In the genomic region with DNA sequence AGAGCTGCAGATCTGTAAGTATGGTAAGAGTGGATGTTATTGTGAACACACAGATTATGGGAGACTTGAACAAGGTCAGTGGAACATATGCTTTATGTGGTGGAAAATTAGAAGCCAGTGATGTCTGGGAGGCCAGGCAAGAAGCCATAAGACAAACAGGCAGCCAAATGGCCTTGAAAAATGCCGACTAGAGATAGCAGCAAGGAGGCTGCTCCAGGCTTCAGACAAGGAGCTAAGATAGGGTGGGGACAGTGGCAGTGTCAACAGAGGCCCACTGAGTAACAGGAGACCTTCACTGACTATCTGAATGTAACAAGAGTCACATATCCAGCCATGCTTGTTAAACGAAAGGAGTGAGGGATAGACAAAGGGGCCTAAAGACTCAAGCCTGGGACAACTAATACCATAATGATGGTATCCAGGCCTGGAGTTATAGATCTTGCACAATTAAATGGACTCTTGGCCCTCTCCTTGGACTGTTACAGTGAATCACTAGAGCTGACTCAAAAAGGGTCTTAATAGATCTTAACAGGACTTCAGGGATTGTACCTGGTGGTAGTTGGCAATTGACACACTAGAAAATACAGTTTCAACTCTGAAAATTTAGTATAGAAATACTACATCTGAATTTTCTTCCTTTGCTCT, we compare ENCODE assay signal across 21 cellular contexts. TPM values are rescaled to one million over a fixed set of nuclear protein-coding genes. Genes with fewer than 3 reads are reported as not detected.
DNase-seq lines count a peak whose midpoint lies in the region; ATAC-seq, FAIRE-seq and TF ChIP-seq lines count a peak whose summit lies in the region.
"Had no signal": no experiment of that assay in that cellular context is flagged by ENCODE, and none has a peak within 500 bp of the region (broad histone marks: within the 10 kb centered on the region; RNA-seq: fewer than 3 reads in every experiment).

No MANE protein-coding gene starts in this region.

- DNase-seq in Karpas-422: peak; percentile 28
- DNase-seq in astrocyte (ENCODE audit: low read depth): peak; percentile 20
- peak; percentile 44 for DNase-seq in fibroblast of the aortic adventitia (ENCODE audit: low read depth)
- DNase-seq in smooth muscle cell (lab: John Stamatoyannopoulos, UW; ENCODE audit: unreplicated experiment): no peak
- no peak for DNase-seq in activated CD4-positive, alpha-beta T cell treated with anti-CD3 and anti-CD28 coated beads for 48 hours
- DNase-seq in activated CD8-positive, alpha-beta T cell treated with anti-CD3 and anti-CD28 coated beads for 36 hours: no peak
- DNase-seq: activated CD4-positive, alpha-beta T cell treated with anti-CD3 and anti-CD28 coated beads, Interleukin-2, amount 50 U/mL, for 1 hour; activated naive CD4-positive, alpha-beta T cell treated with anti-CD3 and anti-CD28 coated beads, Interleukin-2, amount 10 ng/mL, durations not matched to agents 7 days and 5 days; activated T-cell treated with anti-CD3 and anti-CD28 coated beads for 4 hours; GF-D8; immature natural killer cell; psoas muscle; RPMI8226; stimulated activated CD4-positive, alpha-beta T cell treated with anti-CD3 and anti-CD28 coated beads, Interleukin-12 subunit alpha, Interleukin-12 subunit beta, amount 100 ng/mL, for 4 hours had no signal

- H3K36me3 Mint-ChIP-seq in astrocyte (ENCODE audit: low read depth, unreplicated experiment): no peaks in the 10 kb centered on the region
- H3K36me3 Mint-ChIP-seq in activated CD8-positive, alpha-beta T cell treated with anti-CD3 and anti-CD28 coated beads for 36 hours (ENCODE audit: low read depth): no peaks in the 10 kb centered on the region
- H3K36me3 Mint-ChIP-seq: activated naive CD4-positive, alpha-beta T cell treated with anti-CD3 and anti-CD28 coated beads, Interleukin-2, amount 10 ng/mL, durations not matched to agents 7 days and 5 days; immature natural killer cell; natural killer cell treated with Interleukin-12 subunit alpha and Interleukin-12 subunit beta and Interleukin-15 and Interleukin-18, amount 100 ng/mL, for 72 hours had no signal

- H3K27ac ChIP-seq in Karpas-422 (ENCODE audit: low read length): no peak overlapping the region
- H3K27ac ChIP-seq in astrocyte (ENCODE audit: low read depth, low read length): peak overlapping the region; percentile 79
- peak overlapping the region; percentile 98 for H3K27ac ChIP-seq in smooth muscle cell (ENCODE audit: low read depth)
- H3K27ac ChIP-seq: BLaER1 treated with 17β-estradiol and CSF1 and Interleukin-3, amounts not matched to agents 10 nM and 100 nM; coronary artery; psoas muscle; thoracic aorta had no signal

- no peaks in the 10 kb centered on the region for H3K9me3 Mint-ChIP-seq in astrocyte (ENCODE audit: unreplicated experiment)
- H3K9me3 Mint-ChIP-seq in activated CD8-positive, alpha-beta T cell treated with anti-CD3 and anti-CD28 coated beads for 36 hours: peaks cover 1% of the 10 kb centered on the region
- H3K9me3 Mint-ChIP-seq: activated naive CD4-positive, alpha-beta T cell treated with anti-CD3 and anti-CD28 coated beads, Interleukin-2, amount 10 ng/mL, durations not matched to agents 7 days and 5 days; immature natural killer cell; natural killer cell treated with Interleukin-12 subunit alpha and Interleukin-12 subunit beta and Interleukin-15 and Interleukin-18, amount 100 ng/mL, for 72 hours had no signal

- no peaks in the 10 kb centered on the region for H4K20me1 ChIP-seq in Karpas-422 (ENCODE audit: insufficient read depth, low read depth, low read length)
- H4K20me1 ChIP-seq in astrocyte (ENCODE audit: insufficient read depth, low read length): no peaks in the 10 kb centered on the region
- H4K20me1 ChIP-seq in smooth muscle cell (ENCODE audit: low read depth): no peaks in the 10 kb centered on the region
- H4K20me1 ChIP-seq: BLaER1 treated with 17β-estradiol and CSF1 and Interleukin-3, amounts not matched to agents 10 nM and 100 nM had no signal

- ATAC-seq in GM18511 (IDR thresholded peaks at IDR 0.05; ENCODE audit: unreplicated experiment) (no peak), HG02798 (IDR thresholded peaks at IDR 0.05; ENCODE audit: poor library complexity, unreplicated experiment) (no peak)
- no peak for ATAC-seq in activated CD8-positive, alpha-beta T cell treated with anti-CD3 and anti-CD28 coated beads for 36 hours
- ATAC-seq: psoas muscle had no signal

- WGBS in smooth muscle cell (ENCODE audit: low lambda C conversion rate): 23% methylated on average over 2 of the region's 2 CpGs

- CTCF ChIA-PET in activated CD8-positive, alpha-beta T cell treated with anti-CD3 and anti-CD28 coated beads for 36 hours (lab: Charles Lee): no interaction called here

- H2AFZ ChIP-seq in Karpas-422 (ENCODE audit: low read length) (no peak overlapping the region), astrocyte (ENCODE audit: low read depth, low read length) (peak overlapping the region; percentile 64), smooth muscle cell (ENCODE audit: low read depth) (peak overlapping the region; percentile 67)

- peak overlapping the region; percentile 89 for H3K27ac Mint-ChIP-seq in astrocyte (ENCODE audit: unreplicated experiment)
- no peak overlapping the region for H3K27ac Mint-ChIP-seq in activated CD8-positive, alpha-beta T cell treated with anti-CD3 and anti-CD28 coated beads for 36 hours
- H3K27ac Mint-ChIP-seq: activated naive CD4-positive, alpha-beta T cell treated with anti-CD3 and anti-CD28 coated beads, Interleukin-2, amount 10 ng/mL, durations not matched to agents 7 days and 5 days; immature natural killer cell; natural killer cell treated with Interleukin-12 subunit alpha and Interleukin-12 subunit beta and Interleukin-15 and Interleukin-18, amount 100 ng/mL, for 72 hours had no signal

- H3K4me1 Mint-ChIP-seq in astrocyte (ENCODE audit: low read depth, unreplicated experiment): peaks cover 13% of the 10 kb centered on the region
- no peaks in the 10 kb centered on the region for H3K4me1 Mint-ChIP-seq in activated CD8-positive, alpha-beta T cell treated with anti-CD3 and anti-CD28 coated beads for 36 hours (ENCODE audit: low read depth)
- H3K4me1 Mint-ChIP-seq: immature natural killer cell had no signal

- no peak overlapping the region for H3K4me3 Mint-ChIP-seq in astrocyte (ENCODE audit: unreplicated experiment)
- H3K4me3 Mint-ChIP-seq in activated CD8-positive, alpha-beta T cell treated with anti-CD3 and anti-CD28 coated beads for 36 hours: no peak overlapping the region
- H3K4me3 Mint-ChIP-seq: activated naive CD4-positive, alpha-beta T cell treated with anti-CD3 and anti-CD28 coated beads, Interleukin-2, amount 10 ng/mL, durations not matched to agents 7 days and 5 days; immature natural killer cell; natural killer cell treated with Interleukin-12 subunit alpha and Interleukin-12 subunit beta and Interleukin-15 and Interleukin-18, amount 100 ng/mL, for 72 hours had no signal

- intact Hi-C loops in activated CD8-positive, alpha-beta T cell treated with anti-CD3 and anti-CD28 coated beads for 36 hours (cut with micrococcal nuclease): no loop called here

- FAIRE-seq in astrocyte (lab: Jason Lieb, UNC): peak; percentile 32

- no peaks in the 10 kb centered on the region for H3K79me2 ChIP-seq in Karpas-422 (ENCODE audit: low read length)
- H3K79me2 ChIP-seq in astrocyte (ENCODE audit: insufficient read depth, low read length): no peaks in the 10 kb centered on the region
- H3K79me2 ChIP-seq in smooth muscle cell (ENCODE audit: low read depth): no peaks in the 10 kb centered on the region

- no peaks in the 10 kb centered on the region for H3K27me3 Mint-ChIP-seq in astrocyte (ENCODE audit: low read depth, unreplicated experiment)
- H3K27me3 Mint-ChIP-seq in activated CD8-positive, alpha-beta T cell treated with anti-CD3 and anti-CD28 coated beads for 36 hours: peaks cover 7% of the 10 kb centered on the region

- H3K9me2 ChIP-seq in Karpas-422 (replicated peaks; ENCODE audit: insufficient read depth, low read length): no peaks in the 10 kb centered on the region

- H3K9ac ChIP-seq in Karpas-422 (ENCODE audit: low read length) (no peak overlapping the region), astrocyte (ENCODE audit: low read length) (peak overlapping the region; percentile 61), smooth muscle cell (ENCODE audit: low read depth) (peak overlapping the region; percentile 89)
- H3K9ac ChIP-seq: BLaER1 treated with 17β-estradiol and CSF1 and Interleukin-3, amounts not matched to agents 10 nM and 100 nM had no signal

- TF ChIP-seq CTCF in astrocyte (IDR thresholded peaks at IDR 0.05; ENCODE audit: insufficient read depth, low read depth, low read length) (no peak), fibroblast of the aortic adventitia (IDR thresholded peaks at IDR 0.05; ENCODE audit: insufficient read depth, low read length) (no peak), smooth muscle cell (IDR thresholded peaks at IDR 0.05; ENCODE audit: borderline replicate concordance, insufficient read depth, poor library complexity, severe bottlenecking) (no peak)
- TF ChIP-seq CTCF in activated CD8-positive, alpha-beta T cell treated with anti-CD3 and anti-CD28 coated beads for 36 hours (IDR thresholded peaks at IDR 0.05): no peak

- H3F3A ChIP-seq in smooth muscle cell (ENCODE audit: low read depth): peaks cover 15% of the 10 kb centered on the region

- no peak overlapping the region for H3K4me3 ChIP-seq in Karpas-422 (ENCODE audit: low read length)
- H3K4me3 ChIP-seq in astrocyte (ENCODE audit: insufficient read depth, low read depth, low read length): no peak overlapping the region
- no peak overlapping the region for H3K4me3 ChIP-seq in fibroblast of the aortic adventitia (ENCODE audit: low read depth, low read length)
- H3K4me3 ChIP-seq in smooth muscle cell: no peak overlapping the region
- H3K4me3 ChIP-seq: BLaER1 treated with 17β-estradiol and CSF1 and Interleukin-3, amounts not matched to agents 10 nM and 100 nM; coronary artery; psoas muscle; thoracic aorta had no signal

- no peaks in the 10 kb centered on the region for H3K4me1 ChIP-seq in Karpas-422 (ENCODE audit: low read length)
- peaks cover 16% of the 10 kb centered on the region for H3K4me1 ChIP-seq in astrocyte (ENCODE audit: insufficient read depth, low read length)
- H3K4me1 ChIP-seq in smooth muscle cell (ENCODE audit: low read depth): peaks cover 14% of the 10 kb centered on the region
- H3K4me1 ChIP-seq: psoas muscle had no signal

- H3K9me3 ChIP-seq in Karpas-422 (ENCODE audit: low read length) (no peaks in the 10 kb centered on the region), astrocyte (ENCODE audit: insufficient read depth, low read depth, low read length) (no peaks in the 10 kb centered on the region), smooth muscle cell (replicated peaks; ENCODE audit: low read depth) (no peaks in the 10 kb centered on the region)
- H3K9me3 ChIP-seq: psoas muscle, thoracic aorta had no signal

- H3K36me3 ChIP-seq in Karpas-422 (ENCODE audit: insufficient read depth, low read length) (no peaks in the 10 kb centered on the region), astrocyte (ENCODE audit: insufficient read depth, low read length) (no peaks in the 10 kb centered on the region), smooth muscle cell (ENCODE audit: low read depth) (no peaks in the 10 kb centered on the region)
- H3K36me3 ChIP-seq: thoracic aorta had no signal

- no peaks in the 10 kb centered on the region for H3K27me3 ChIP-seq in Karpas-422 (ENCODE audit: low read length)
- no peaks in the 10 kb centered on the region for H3K27me3 ChIP-seq in astrocyte (ENCODE audit: insufficient read depth, low read length)
- H3K27me3 ChIP-seq in smooth muscle cell (ENCODE audit: low read depth): no peaks in the 10 kb centered on the region
- H3K27me3 ChIP-seq: BLaER1 treated with 17β-estradiol and CSF1 and Interleukin-3, amounts not matched to agents 10 nM and 100 nM had no signal

- no peak overlapping the region for H3K4me2 ChIP-seq in Karpas-422 (ENCODE audit: low read depth, low read length, poor library complexity, severe bottlenecking)
- H3K4me2 ChIP-seq in astrocyte (ENCODE audit: low read length): peak overlapping the region; percentile 34
- H3K4me2 ChIP-seq in smooth muscle cell: peak overlapping the region; percentile 58
- H3K4me2 ChIP-seq: BLaER1 treated with 17β-estradiol and CSF1 and Interleukin-3, amounts not matched to agents 10 nM and 100 nM had no signal

- POLR2A ChIA-PET in activated CD8-positive, alpha-beta T cell treated with anti-CD3 and anti-CD28 coated beads for 36 hours (lab: Charles Lee): interaction anchor here (0.9 kb wide), 1 partner anchor 24 kb away, joined by 3 read pairs; no protein-coding TSS in a partner anchor

RNA-seq across cellular contexts. Expression of a gene that starts 50.6 kb away (rescaled TPM):
- total RNA-seq in Karpas-422 (2014; rRNA removed; shearing (Covaris generic); ENCODE audit: low replicate concordance): 0.11 TPM in 1 of 2 replicates, not detected in the other
- total RNA-seq in astrocyte (0.57 and 0.89 TPM in 2 replicates), fibroblast of the aortic adventitia (ENCODE audit: low replicate concordance) (1.3 and 7.3 TPM in 2 replicates), smooth muscle cell (9.0 and 11.6 TPM in 2 replicates)
- 5.5 and 7.9 TPM in 2 replicates for polyA plus RNA-seq in smooth muscle cell
- 1 to 10 TPM; 1.4 to 1.5 TPM for total RNA-seq in activated CD8-positive, alpha-beta T cell treated with anti-CD3 and anti-CD28 coated beads for 36 hours
- total RNA-seq: M059J, psoas muscle, thoracic aorta had no signal
- polyA plus RNA-seq: immature natural killer cell had no signal

Comparison
In these comparisons a context has a peak if more than half of its experiments do, and no peak if none do; other contexts are left out.
1. DNase-seq: peak in Karpas-422 (single experiment), astrocyte (single experiment) and fibroblast of the aortic adventitia (single experiment); none in smooth muscle cell (single experiment), activated CD4-positive, alpha-beta T cell treated with anti-CD3 and anti-CD28 coated beads for 48 hours (single experiment) and activated CD8-positive, alpha-beta T cell treated with anti-CD3 and anti-CD28 coated beads for 36 hours (single experiment).